Comparison of ENCODE assay signal across 1 cellular context in the genomic region with DNA sequence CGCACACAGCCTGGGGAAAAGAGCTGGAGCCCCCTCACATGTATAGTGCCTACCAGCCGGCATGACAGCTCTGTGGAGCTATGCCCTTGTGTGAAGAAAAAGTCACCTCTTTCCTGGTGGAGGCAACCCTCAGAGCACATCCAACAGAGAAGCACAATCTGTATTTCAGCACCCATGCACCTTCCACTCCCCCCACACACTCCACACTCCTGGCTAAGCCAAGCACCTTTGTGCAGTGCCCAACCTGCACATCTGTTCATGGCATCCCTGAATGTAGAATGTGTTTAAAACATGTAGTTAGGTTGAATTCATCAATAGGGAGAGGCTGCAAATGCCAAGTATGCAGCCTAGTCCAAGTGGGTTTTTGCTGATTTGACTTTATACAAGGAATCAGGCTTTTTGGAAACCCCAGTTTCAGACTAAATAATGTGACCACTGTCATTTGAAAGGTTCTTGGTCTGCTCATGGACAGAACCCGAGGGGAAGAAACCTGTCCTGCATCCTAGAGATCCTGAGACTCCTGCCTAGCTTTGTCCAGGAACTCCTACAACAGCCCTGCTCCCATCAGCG.
TF ChIP-seq lines count a peak whose summit lies in the region.

No MANE protein-coding gene starts in this region.

TF ChIP-seq in K562, 482 proteins besides CTCF, POLR2A, EP300 and RAD21:
- TF ChIP-seq ZNF316 (IDR thresholded peaks at IDR 0.05) (peak; percentile 78), MAFF (IDR thresholded peaks at IDR 0.05; ENCODE audit: low read length) (0 out of 2 replicates have a peak, but pooled peaks have one; percentile 7), ZKSCAN8 (CRISPR knock-in tag; IDR thresholded peaks at IDR 0.05) (no peak), SMAD3 (CRISPR knock-in tag; conservative IDR thresholded peaks at IDR 0.05) (no peak), C11orf30 (IDR thresholded peaks at IDR 0.05; ENCODE audit: low read depth) (peak; percentile 70), FOXP1 (CRISPR knock-in tag; IDR thresholded peaks at IDR 0.05) (no peak), ZNF263 (CRISPR knock-in tag; IDR thresholded peaks at IDR 0.05; ENCODE audit: borderline replicate concordance) (no peak), MAFG (tag; conservative IDR thresholded peaks at IDR 0.05) (peak; percentile 37; the same call in 1 of the 2 replicates), RBM25 (IDR thresholded peaks at IDR 0.05; ENCODE audit: low read depth, low read length, severe bottlenecking) (peak; percentile 59), ZFX (CRISPR knock-in tag; IDR thresholded peaks at IDR 0.05) (no peak), NR2C2 (CRISPR knock-in tag; IDR thresholded peaks at IDR 0.05) (no peak), NR2C2 (tag; IDR thresholded peaks at IDR 0.05) (no peak)
